In genomic region chr5:33892419-33893151, GRCh38 we compare ENCODE assay signal across 8 cellular contexts. TPM values are rescaled to one million over a fixed set of nuclear protein-coding genes. Genes with fewer than 3 reads are reported as not detected.
DNase-seq lines count a peak whose midpoint lies in the region; ATAC-seq and TF ChIP-seq lines count a peak whose summit lies in the region.

No MANE protein-coding gene starts in this region.

- peak overlapping the region; percentile 48 for H3K4me3 Mint-ChIP-seq in activated naive CD8-positive, alpha-beta T cell treated with anti-CD3 and anti-CD28 coated beads for 36 hours

- peaks cover 8% of the 10 kb centered on the region for H3K4me1 Mint-ChIP-seq in activated naive CD8-positive, alpha-beta T cell treated with anti-CD3 and anti-CD28 coated beads for 36 hours

- TF ChIP-seq POLR2A in sigmoid colon (IDR thresholded peaks at IDR 0.05) = no peak

- peak overlapping the region; percentile 76 for H3K4me2 ChIP-seq in hepatocyte

- H2AFZ ChIP-seq in hepatocyte = peak overlapping the region; percentile 67

- peaks cover 7% of the 10 kb centered on the region for H3K79me2 ChIP-seq in hepatocyte

- H3K27ac ChIP-seq in hepatocyte (no peak overlapping the region), sigmoid colon (peak overlapping the region; percentile 52 to 80 (median 76))

- no peaks in the 10 kb centered on the region for H4K20me1 ChIP-seq in hepatocyte (ENCODE audit: insufficient read depth, poor library complexity, severe bottlenecking)

- H3K27ac Mint-ChIP-seq in activated naive CD8-positive, alpha-beta T cell treated with anti-CD3 and anti-CD28 coated beads for 36 hours = no peak overlapping the region

- TF ChIP-seq CTCF in hepatocyte (IDR thresholded peaks at IDR 0.05; ENCODE audit: poor library complexity) = no peak
- TF ChIP-seq CTCF in sigmoid colon (IDR thresholded peaks at IDR 0.05) = no peak

- WGBS in hepatocyte (ENCODE audit: low lambda C conversion rate, missing lambda C conversion rate) = 23% methylated on average over 13 of the region's 13 CpGs
- 35 to 41% methylated on average over 13 of the region's 13 CpGs for WGBS in sigmoid colon, 2 donors

- intact Hi-C loops in sigmoid colon (cut with DNase I) = no loop called here

- no peak for TF ChIP-seq EP300 in sigmoid colon (IDR thresholded peaks at IDR 0.05)

- H3K36me3 Mint-ChIP-seq in activated naive CD8-positive, alpha-beta T cell treated with anti-CD3 and anti-CD28 coated beads for 36 hours = no peaks in the 10 kb centered on the region

- H3K27me3 ChIP-seq in hepatocyte (no peaks in the 10 kb centered on the region), sigmoid colon (no peaks in the 10 kb centered on the region)

- no peak for ATAC-seq in GM19023 (IDR thresholded peaks at IDR 0.05; ENCODE audit: unreplicated experiment)
- ATAC-seq in HG03520 (IDR thresholded peaks at IDR 0.05; ENCODE audit: unreplicated experiment) = no peak

- no peaks in the 10 kb centered on the region for H3K9me3 Mint-ChIP-seq in activated naive CD8-positive, alpha-beta T cell treated with anti-CD3 and anti-CD28 coated beads for 36 hours

- no peaks in the 10 kb centered on the region for H3K36me3 ChIP-seq in hepatocyte (replicated peaks; ENCODE audit: insufficient read depth, low read depth)
- H3K36me3 ChIP-seq in sigmoid colon = no peaks in the 10 kb centered on the region

- no peak overlapping the region for H3K4me3 ChIP-seq in hepatocyte
- peak overlapping the region; percentile 34 to 57 (median 56) for H3K4me3 ChIP-seq in sigmoid colon

- H3K9me3 ChIP-seq in hepatocyte (ENCODE audit: low read depth) (no peaks in the 10 kb centered on the region), sigmoid colon (no peaks in the 10 kb centered on the region)

- H3K4me1 ChIP-seq in hepatocyte (ENCODE audit: insufficient read depth) = peaks cover 26% of the 10 kb centered on the region
- H3K4me1 ChIP-seq in sigmoid colon = peaks cover 0 to 57% (median 40%) of the 10 kb centered on the region in 4 donors

- DNase-seq in H4 (ENCODE audit: low spot score) (peak; percentile 61), hepatocyte (ENCODE audit: low spot score) (peak; percentile 51), sigmoid colon (peak; percentile 73), RKO (ENCODE audit: low spot score) (no peak), mesenteric fat pad (ENCODE audit: low spot score) (no peak)
- no peak for DNase-seq in activated naive CD8-positive, alpha-beta T cell treated with anti-CD3 and anti-CD28 coated beads for 36 hours

- H3K27me3 Mint-ChIP-seq in activated naive CD8-positive, alpha-beta T cell treated with anti-CD3 and anti-CD28 coated beads for 36 hours = peaks cover 53% of the 10 kb centered on the region

- H3K9me2 ChIP-seq in hepatocyte (replicated peaks; ENCODE audit: insufficient read depth) = no peaks in the 10 kb centered on the region

RNA-seq across cellular contexts. Expression of gene ADAMTS12, which starts 0.8 kb away (rescaled TPM):
- 11.6 and 14.7 TPM in 2 replicates for total RNA-seq in H4 (2014; rRNA removed; shearing (Covaris generic))
- total RNA-seq in activated naive CD8-positive, alpha-beta T cell treated with anti-CD3 and anti-CD28 coated beads for 36 hours = not detected
- total RNA-seq in hepatocyte (8.7 and 8.9 TPM in 2 replicates), sigmoid colon (1 to 10 TPM; 1.8 to 5.4 (median 4.0) TPM), mesenteric fat pad (41.2 TPM)
- polyA plus RNA-seq in hepatocyte (3.2 and 4.2 TPM in 2 replicates), sigmoid colon (1 to 10 TPM in 1 of 3 donors, under 1 TPM in 1, not detected in 1; 0.42 to 1.2 TPM)

RNA-seq across cellular contexts. Expression of gene RXFP3, which starts 43.6 kb away (rescaled TPM):
- total RNA-seq in H4 (2014; rRNA removed; shearing (Covaris generic)) = not detected in 2 replicates
- total RNA-seq in activated naive CD8-positive, alpha-beta T cell treated with anti-CD3 and anti-CD28 coated beads for 36 hours = not detected
- not detected in 2 replicates for total RNA-seq in hepatocyte
- polyA plus RNA-seq in hepatocyte = not detected in 2 replicates
- total RNA-seq in sigmoid colon = not detected
- polyA plus RNA-seq in sigmoid colon = not detected
- total RNA-seq in mesenteric fat pad = not detected

Comparison
In these comparisons a context has a peak if more than half of its experiments do, and no peak if none do; other contexts are left out.
1. DNase-seq: peak in H4 (single experiment), hepatocyte (single experiment) and sigmoid colon (single experiment); none in activated naive CD8-positive, alpha-beta T cell treated with anti-CD3 and anti-CD28 coated beads for 36 hours (single experiment), RKO (single experiment) and mesenteric fat pad (single experiment).